Comparison of ENCODE assay signal across 22 cellular contexts in the genomic region with DNA sequence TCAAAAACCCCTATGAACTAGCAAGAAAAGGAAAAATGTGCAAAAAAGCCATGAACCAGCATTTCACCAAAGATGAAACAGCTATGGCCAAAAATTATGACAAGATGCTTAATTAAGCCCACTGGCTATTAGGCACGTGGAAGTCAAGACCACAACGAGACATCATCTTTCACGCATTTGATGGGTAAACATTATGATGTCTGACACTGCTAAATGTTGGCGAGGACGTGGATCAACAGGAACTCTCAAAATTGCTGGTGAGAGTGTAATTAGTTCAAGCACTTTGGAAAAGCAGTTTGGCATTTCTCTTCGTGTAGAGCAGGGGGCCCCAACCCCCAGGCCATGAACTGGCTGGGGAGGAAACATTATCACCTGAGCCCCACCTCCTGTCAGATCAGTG. TPM values are rescaled to one million over a fixed set of nuclear protein-coding genes. Genes with fewer than 3 reads are reported as not detected.
"Had no signal": no experiment of that assay in that cellular context is flagged by ENCODE, and none has a peak within 500 bp of the region (broad histone marks: within the 10 kb centered on the region; RNA-seq: fewer than 3 reads in every experiment).

No MANE protein-coding gene starts in this region.

- FAIRE-seq: frontal cortex, islet of Langerhans had no signal

- H3K36me3 ChIP-seq: ascending aorta, brain microvascular endothelial cell, colonic mucosa, esophagus muscularis mucosa, vagina had no signal

- H3K9me3 ChIP-seq: ascending aorta, colonic mucosa, esophagus muscularis mucosa, testis, vagina had no signal

- H3K9me3 Mint-ChIP-seq: T-helper 2 cell treated with Interferon-gamma antibody and Interleukin-4, amounts not matched to agents 5 μg/mL and 100 μg/mL, for 36 hours had no signal

- H3K27me3 ChIP-seq: ascending aorta, brain microvascular endothelial cell, colonic mucosa, dorsolateral prefrontal cortex, testis, vagina had no signal

- H3K4me1 ChIP-seq: ascending aorta, colonic mucosa, testis had no signal

- H3K4me3 ChIP-seq: ascending aorta, colonic mucosa, dorsolateral prefrontal cortex, esophagus muscularis mucosa, testis, vagina had no signal

- H3K4me3 Mint-ChIP-seq: activated CD4-positive, alpha-beta T cell treated with anti-CD3 and anti-CD28 coated beads, Interleukin-2, amount 10 ng/mL, durations not matched to agents 7 days and 5 days; neural crest cell; T-helper 2 cell treated with Interferon-gamma antibody and Interleukin-4, amounts not matched to agents 5 μg/mL and 100 μg/mL, for 36 hours had no signal

- H3K27ac ChIP-seq: ascending aorta, brain microvascular endothelial cell, colonic mucosa, dorsolateral prefrontal cortex, esophagus muscularis mucosa, testis, vagina, VCaP had no signal

- ATAC-seq: activated CD4-positive, CD25-positive, alpha-beta regulatory T cell treated with anti-CD3 and anti-CD28 coated beads, Interleukin-2, amount 50 U/mL, for 24 hours had no signal

- H3K27ac Mint-ChIP-seq: T-helper 2 cell treated with Interferon-gamma antibody and Interleukin-4, amounts not matched to agents 5 μg/mL and 100 μg/mL, for 36 hours had no signal

- DNase-seq: activated CD4-positive, alpha-beta T cell treated with anti-CD3 and anti-CD28 coated beads, Interleukin-2, amount 10 ng/mL, durations not matched to agents 7 days and 5 days; activated gamma-delta T cell; activated naive CD4-positive, alpha-beta T cell treated with anti-CD3 and anti-CD28 coated beads, Interleukin-2, amount 50 U/mL, for 16 hours; brain microvascular endothelial cell; caudate nucleus; colonic mucosa; hippocampal formation; occipital lobe; posterior cingulate gyrus; stimulated activated CD4-positive, alpha-beta T cell treated with anti-CD3 and anti-CD28 coated beads, Interleukin-2, amount 100 ng/mL, for 48 hours; stimulated activated naive CD4-positive, alpha-beta T cell; testis had no signal

RNA-seq across cellular contexts. Expression of a gene that starts 46.4 kb away (rescaled TPM):
- total RNA-seq: ascending aorta, occipital lobe had no signal
